ENCODE assay signal across 16 cellular contexts in genomic region chr17:38890410-38890746, GRCh38. TPM values are rescaled to one million over a fixed set of nuclear protein-coding genes. Genes with fewer than 3 reads are reported as not detected.
DNase-seq lines count a peak whose midpoint lies in the region; ATAC-seq and TF ChIP-seq lines count a peak whose summit lies in the region.
"Had no signal": no experiment of that assay in that cellular context is flagged by ENCODE, and none has a peak within 500 bp of the region (broad histone marks: within the 10 kb centered on the region; RNA-seq: fewer than 3 reads in every experiment).

No MANE protein-coding gene starts in this region.

- no peak for DNase-seq in CD4-positive, CD25-positive, alpha-beta regulatory T cell
- DNase-seq in GM23338 (ENCODE audit: low spot score) (no peak), right lobe of liver (no peak), amygdala (lab: John Stamatoyannopoulos, UW) (no peak)
- DNase-seq in activated naive CD4-positive, alpha-beta T cell treated with anti-CD3 and anti-CD28 coated beads, Interleukin-2, amount 50 U/mL, for 72 hours (ENCODE audit: low spot score in 2 of 2): no peak
- DNase-seq in stimulated activated CD4-positive, alpha-beta T cell treated with anti-CD3 and anti-CD28 coated beads, Interleukin-4, amount 100 ng/mL, for 4 hours: no peak
- DNase-seq: C1 segment of cervical spinal cord; DND-41; foreskin melanocyte; mammary epithelial cell; MV-4-11; NCI-H2107; RPMI8226; stimulated activated CD4-positive, alpha-beta T cell treated with anti-CD3 and anti-CD28 coated beads, Interleukin-4, amount 100 ng/mL, for 1 hour had no signal

- 50% methylated on average over 2 of the region's 8 CpGs for WGBS in right lobe of liver (ENCODE audit: insufficient coverage, low coverage, low lambda C conversion rate, missing lambda C conversion rate)

- no peaks in the 10 kb centered on the region for H3K27me3 ChIP-seq in CD4-positive, CD25-positive, alpha-beta regulatory T cell (ENCODE audit: control insufficient read depth, insufficient read depth, low read length)
- H3K27me3 ChIP-seq in GM23338 (ENCODE audit: insufficient read depth) (no peaks in the 10 kb centered on the region), neutrophil (no peaks in the 10 kb centered on the region), right lobe of liver (no peaks in the 10 kb centered on the region)

- no peak overlapping the region for H3K4me3 ChIP-seq in CD4-positive, CD25-positive, alpha-beta regulatory T cell (ENCODE audit: low read depth, low read length)
- no peak overlapping the region for H3K4me3 ChIP-seq in GM23338
- H3K4me3 ChIP-seq in neutrophil (ENCODE audit: low read depth in 1 of 2, low read length in 1 of 2): peak overlapping the region; percentile 33 to 38
- no peak overlapping the region for H3K4me3 ChIP-seq in right lobe of liver

- no peak overlapping the region for H3K4me2 ChIP-seq in GM23338

- H4K20me1 ChIP-seq in GM23338 (replicated peaks; ENCODE audit: insufficient read depth): peaks cover 14% of the 10 kb centered on the region; the same call in 1 of the 2 replicates

- TF ChIP-seq CTCF in GM23338 (conservative IDR thresholded peaks at IDR 0.05; ENCODE audit: low read depth in 2 of 2) (no peak), neutrophil (IDR thresholded peaks at IDR 0.05) (no peak), right lobe of liver (IDR thresholded peaks at IDR 0.05) (no peak)

- H3K9me2 ChIP-seq in GM23338 (ENCODE audit: insufficient read depth): no peaks in the 10 kb centered on the region

- H3K36me3 ChIP-seq in CD4-positive, CD25-positive, alpha-beta regulatory T cell (ENCODE audit: control insufficient read depth, insufficient read depth, low read length): peaks cover 63% of the 10 kb centered on the region
- H3K36me3 ChIP-seq in GM23338 (ENCODE audit: insufficient read depth) (no peaks in the 10 kb centered on the region), neutrophil (peaks cover 93% of the 10 kb centered on the region), right lobe of liver (peaks cover 3 to 35% (median 10%) of the 10 kb centered on the region in 4 donors)

- peak overlapping the region; percentile 69 to 89 (median 85) for H3K27ac Mint-ChIP-seq in CD4-positive, CD25-positive, alpha-beta regulatory T cell
- 0 out of 2 replicates have a peak overlapping the region, but pooled peaks have one; percentile 73 for H3K27ac Mint-ChIP-seq in GM23338
- peak overlapping the region; percentile 56 to 74 for H3K27ac Mint-ChIP-seq in activated naive CD4-positive, alpha-beta T cell treated with anti-CD3 and anti-CD28 coated beads, Interleukin-2, amount 50 U/mL, for 72 hours

- H3K9me3 Mint-ChIP-seq in CD4-positive, CD25-positive, alpha-beta regulatory T cell: no peaks in the 10 kb centered on the region
- H3K9me3 Mint-ChIP-seq in GM23338: no peaks in the 10 kb centered on the region
- H3K9me3 Mint-ChIP-seq in activated naive CD4-positive, alpha-beta T cell treated with anti-CD3 and anti-CD28 coated beads, Interleukin-2, amount 50 U/mL, for 72 hours: no peaks in the 10 kb centered on the region

- peak overlapping the region; percentile 55 for H3K27ac ChIP-seq in CD4-positive, CD25-positive, alpha-beta regulatory T cell (ENCODE audit: insufficient read depth, low read length, poor library complexity, severe bottlenecking)
- H3K27ac ChIP-seq in GM23338 (ENCODE audit: low read depth) (peak overlapping the region; percentile 66), neutrophil (peak overlapping the region; percentile 93), right lobe of liver (no peak overlapping the region)

- ATAC-seq in CD4-positive, CD25-positive, alpha-beta regulatory T cell (ENCODE audit: low read depth in 2 of 2): no peak
- ATAC-seq in GM23338 (no peak), right lobe of liver (no peak)
- peak; percentile 7 to 21 for ATAC-seq in activated naive CD4-positive, alpha-beta T cell treated with anti-CD3 and anti-CD28 coated beads, Interleukin-2, amount 50 U/mL, for 72 hours
- ATAC-seq: right cardiac atrium had no signal

- intact Hi-C loops in right lobe of liver (cut with DNase I): no loop called here

- H3F3A ChIP-seq in GM23338 (replicated peaks; ENCODE audit: low read depth): 0 out of 2 replicates have a peak, but pooled peaks cover 3% of the 10 kb centered on the region

- peaks cover 6 to 86% (median 37%) of the 10 kb centered on the region in 4 donors for H3K4me1 Mint-ChIP-seq in CD4-positive, CD25-positive, alpha-beta regulatory T cell
- H3K4me1 Mint-ChIP-seq in GM23338: peaks cover 30% of the 10 kb centered on the region

- H3K4me1 ChIP-seq in CD4-positive, CD25-positive, alpha-beta regulatory T cell (ENCODE audit: control insufficient read depth, insufficient read depth, low read length, poor library complexity, severe bottlenecking): peaks cover 77% of the 10 kb centered on the region
- H3K4me1 ChIP-seq in GM23338 (ENCODE audit: insufficient read depth): peaks cover 24% of the 10 kb centered on the region
- H3K4me1 ChIP-seq in neutrophil (ENCODE audit: control insufficient read depth in 1 of 2, insufficient read depth in 1 of 2, low read depth in 1 of 2, low read length in 1 of 2): peaks cover 96 to 97% of the 10 kb centered on the region in 2 experiments
- peaks cover 0 to 49% (median 22%) of the 10 kb centered on the region in 4 donors for H3K4me1 ChIP-seq in right lobe of liver

- H3K9me3 ChIP-seq in CD4-positive, CD25-positive, alpha-beta regulatory T cell (ENCODE audit: control insufficient read depth in 2 of 2, low read length in 2 of 2): no peaks in the 10 kb centered on the region
- H3K9me3 ChIP-seq in neutrophil (no peaks in the 10 kb centered on the region), right lobe of liver (no peaks in the 10 kb centered on the region)

- no peak overlapping the region for H2AFZ ChIP-seq in GM23338

- H3K36me3 Mint-ChIP-seq in CD4-positive, CD25-positive, alpha-beta regulatory T cell: peaks cover 14% of the 10 kb centered on the region
- peaks cover 39% of the 10 kb centered on the region for H3K36me3 Mint-ChIP-seq in GM23338 (ENCODE audit: low read depth)
- H3K36me3 Mint-ChIP-seq in activated naive CD4-positive, alpha-beta T cell treated with anti-CD3 and anti-CD28 coated beads, Interleukin-2, amount 50 U/mL, for 72 hours: peaks cover 8 to 18% of the 10 kb centered on the region in 2 donors

- H3K4me3 Mint-ChIP-seq in CD4-positive, CD25-positive, alpha-beta regulatory T cell: peak overlapping the region in 2 of 4 donors; percentile 19 to 28
- no peak overlapping the region for H3K4me3 Mint-ChIP-seq in GM23338

- no peak for TF ChIP-seq POLR2A in right lobe of liver (IDR thresholded peaks at IDR 0.05)

- H3K27me3 Mint-ChIP-seq in CD4-positive, CD25-positive, alpha-beta regulatory T cell: no peaks in the 10 kb centered on the region
- H3K27me3 Mint-ChIP-seq in GM23338 (ENCODE audit: insufficient read depth, low read depth, poor library complexity): peaks cover 4% of the 10 kb centered on the region

- H3K79me2 ChIP-seq in GM23338 (replicated peaks; ENCODE audit: insufficient read depth): peaks cover 45% of the 10 kb centered on the region

TF ChIP-seq in GM23338, 12 proteins besides CTCF, POLR2A, EP300 and RAD21 (continues in another document):
- TF ChIP-seq ZNF114 (CRISPR knock-in tag; IDR thresholded peaks at IDR 0.05) (no peak), ZNF331 (CRISPR knock-in tag; IDR thresholded peaks at IDR 0.05; ENCODE audit: low read depth) (no peak), EZH2 (IDR thresholded peaks at IDR 0.05; ENCODE audit: low read depth, unreplicated experiment) (no peak), STAT1 (IDR thresholded peaks at IDR 0.05; ENCODE audit: unreplicated experiment) (no peak), CREB1 (CRISPR knock-in tag; IDR thresholded peaks at IDR 0.05; ENCODE audit: low read depth) (no peak)

RNA-seq across cellular contexts. Expression of gene LASP1, which starts 20.5 kb away (rescaled TPM):
- 154 TPM for total RNA-seq in CD4-positive, CD25-positive, alpha-beta regulatory T cell
- polyA plus RNA-seq in CD4-positive, CD25-positive, alpha-beta regulatory T cell: 10 to 100 TPM; 50.3 to 77.3 (median 62.8) TPM
- total RNA-seq in GM23338 (2014; rRNA removed; shearing (Covaris generic)): 139 and 173 TPM in 2 replicates
- 48.5 and 48.7 TPM in 2 replicates for polyA plus RNA-seq in GM23338 (2016; fragmentation: Nextera tagmentation; extraction: Ambion mirVana)
- total RNA-seq in activated naive CD4-positive, alpha-beta T cell treated with anti-CD3 and anti-CD28 coated beads, Interleukin-2, amount 50 U/mL, for 72 hours: 100 to 1,000 TPM; 141 to 185 TPM
- total RNA-seq in right lobe of liver: 100 to 1,000 TPM in 2 of 6 experiments, 10 to 100 TPM in 4; 52.2 to 124 (median 84.8) TPM

RNA-seq across cellular contexts. Expression of gene RPL23, which starts 36.9 kb away (rescaled TPM):
- total RNA-seq in CD4-positive, CD25-positive, alpha-beta regulatory T cell: 1,411 TPM
- polyA plus RNA-seq in CD4-positive, CD25-positive, alpha-beta regulatory T cell: 1,000 to 10,000 TPM; 1,034 to 1,357 (median 1,206) TPM
- total RNA-seq in GM23338 (2014; rRNA removed; shearing (Covaris generic)): 877 and 957 TPM in 2 replicates
- polyA plus RNA-seq in GM23338 (2016; fragmentation: Nextera tagmentation; extraction: Ambion mirVana): 4,267 and 4,484 TPM in 2 replicates
- 1,000 to 10,000 TPM; 1,602 to 2,658 TPM for total RNA-seq in activated naive CD4-positive, alpha-beta T cell treated with anti-CD3 and anti-CD28 coated beads, Interleukin-2, amount 50 U/mL, for 72 hours
- 100 to 1,000 TPM; 389 to 609 (median 436) TPM for total RNA-seq in right lobe of liver

Comparison
In these comparisons a context has a peak if more than half of its experiments do, and no peak if none do; other contexts are left out.
1. ATAC-seq: peak in activated naive CD4-positive, alpha-beta T cell treated with anti-CD3 and anti-CD28 coated beads, Interleukin-2, amount 50 U/mL, for 72 hours (2 of 2); none in CD4-positive, CD25-positive, alpha-beta regulatory T cell (0 of 2), GM23338 (single experiment) and right lobe of liver (0 of 4).
2. H3K27ac ChIP-seq: peak in CD4-positive, CD25-positive, alpha-beta regulatory T cell (single experiment), GM23338 (single experiment) and neutrophil (single experiment); none in right lobe of liver (0 of 3).
3. H3K4me3 ChIP-seq: peak in neutrophil (2 of 2); none in CD4-positive, CD25-positive, alpha-beta regulatory T cell (single experiment), GM23338 (single experiment) and right lobe of liver (0 of 3).
4. Peak in every context shown above with its lines, with median percentiles within 50 percentile points of each other: H3K27ac Mint-ChIP-seq.